27 cellular contexts compared by ENCODE assay signal in genomic region chr9:36623280-36623679, GRCh38. TPM values are rescaled to one million over a fixed set of nuclear protein-coding genes. Genes with fewer than 3 reads are reported as not detected.
DNase-seq lines count a peak whose midpoint lies in the region; ATAC-seq and TF ChIP-seq lines count a peak whose summit lies in the region.
"Had no signal": no experiment of that assay in that cellular context is flagged by ENCODE, and none has a peak within 500 bp of the region (broad histone marks: within the 10 kb centered on the region; RNA-seq: fewer than 3 reads in every experiment).

No MANE protein-coding gene starts in this region.

- DNase-seq in MCF 10A (ENCODE audit: unreplicated experiment), result peak; percentile 22
- no peak for DNase-seq in breast epithelium (ENCODE audit: low spot score in 2 of 2)
- peak; percentile 21 for DNase-seq in astrocyte of the hippocampus (ENCODE audit: low read depth, low spot score)
- peak; percentile 34 for DNase-seq in fibroblast of villous mesenchyme (ENCODE audit: low read depth)
- DNase-seq in cerebellum (ENCODE audit: low spot score), result no peak
- DNase-seq in A673 (ENCODE audit: low spot score), result no peak
- DNase-seq in stimulated activated CD4-positive, alpha-beta T cell treated with anti-CD3 and anti-CD28 coated beads, Interleukin-12 subunit alpha, Interleukin-12 subunit beta, amount 100 ng/mL, for 4 hours, result no peak
- DNase-seq: 8988T; activated CD4-positive, alpha-beta memory T cell treated with anti-CD3 and anti-CD28 coated beads for 36 hours; activated T-cell treated with anti-CD3 and anti-CD28 coated beads, Interleukin-2, amount 50 U/mL, for 4 hours; CD4-positive, CD25-positive, alpha-beta regulatory T cell; DMS53; hypothalamus; NCI-H2081 treated with DMSO at 0.1 percent for 48 hours; NCI-H510A treated with DMSO at 0.1 percent for 48 hours; nephron progenitor cell; SHP77 treated with DMSO at 0.1 percent for 48 hours; stimulated activated CD4-positive, alpha-beta T cell treated with anti-CD3 and anti-CD28 coated beads, Interleukin-15, amount 100 ng/mL, for 24 hours; thyroid gland had no signal

- no peaks in the 10 kb centered on the region for H3K27me3 ChIP-seq in breast epithelium
- no peaks in the 10 kb centered on the region for H3K27me3 ChIP-seq in A673 (replicated peaks; ENCODE audit: insufficient read depth, low read depth, low read length, poor library complexity)
- H3K27me3 ChIP-seq: thyroid gland had no signal

- H3K27ac ChIP-seq in breast epithelium, result no peak overlapping the region
- no peak overlapping the region for H3K27ac ChIP-seq in A673 (ENCODE audit: low read depth, low read length, poor library complexity, severe bottlenecking)
- H3K27ac ChIP-seq: HL-60, thyroid gland, VCaP had no signal

- H3K27ac Mint-ChIP-seq in MCF 10A (ENCODE audit: low read depth, unreplicated experiment), result peak overlapping the region; percentile 29
- H3K27ac Mint-ChIP-seq: activated CD4-positive, alpha-beta memory T cell treated with anti-CD3 and anti-CD28 coated beads for 36 hours; activated naive CD4-positive, alpha-beta T cell treated with anti-CD3 and anti-CD28 coated beads, Interleukin-2, amount 50 U/mL, for 24 hours; CD4-positive, CD25-positive, alpha-beta regulatory T cell; GM23338; mesothelial cell of epicardium; nephron progenitor cell; stimulated activated memory B cell treated with anti-CD40 and anti-IgM and Interleukin-4, amounts not matched to agents 10 μg/mL and 1 μg/mL and 100 μg/mL, for 72 hours had no signal

- no peak for TF ChIP-seq POLR2A in breast epithelium (IDR thresholded peaks at IDR 0.05)

- BruUV-seq in MCF 10A (replicated peaks; lab: Mats Ljungman, UMichigan) (no TSS peak), A673 (replicated peaks; lab: Mats Ljungman, UMichigan) (no TSS peak)

- peaks cover 17% of the 10 kb centered on the region for H3K4me1 Mint-ChIP-seq in MCF 10A (ENCODE audit: insufficient read depth, unreplicated experiment)
- H3K4me1 Mint-ChIP-seq: activated naive CD4-positive, alpha-beta T cell treated with anti-CD3 and anti-CD28 coated beads, Interleukin-2, amount 50 U/mL, for 24 hours; GM23338; mesothelial cell of epicardium; stimulated activated memory B cell treated with anti-CD40 and anti-IgM and Interleukin-4, amounts not matched to agents 10 μg/mL and 1 μg/mL and 100 μg/mL, for 72 hours had no signal

- H3K4me1 ChIP-seq in breast epithelium (no peaks in the 10 kb centered on the region), A673 (ENCODE audit: insufficient read depth, low read length, poor library complexity, severe bottlenecking) (no peaks in the 10 kb centered on the region)

- no peaks in the 10 kb centered on the region for H3K36me3 Mint-ChIP-seq in MCF 10A (ENCODE audit: insufficient read depth, unreplicated experiment)
- H3K36me3 Mint-ChIP-seq: activated naive CD4-positive, alpha-beta T cell treated with anti-CD3 and anti-CD28 coated beads, Interleukin-2, amount 50 U/mL, for 24 hours; CD4-positive, CD25-positive, alpha-beta regulatory T cell; mesothelial cell of epicardium; stimulated activated memory B cell treated with anti-CD40 and anti-IgM and Interleukin-4, amounts not matched to agents 10 μg/mL and 1 μg/mL and 100 μg/mL, for 72 hours had no signal

- POLR2A ChIA-PET in MCF 10A (lab: Yijun Ruan, JAX), result interaction anchor here (0.8 kb wide), 1 partner anchor 127 kb away, joined by 3 read pairs; no protein-coding TSS in a partner anchor
- POLR2A ChIA-PET in A673 (lab: Charles Lee; ENCODE audit: low non-redundant PET), result no interaction called here

- H3K4me3 ChIP-seq in breast epithelium (no peak overlapping the region), fibroblast of villous mesenchyme (ENCODE audit: low read depth, low read length) (no peak overlapping the region), A673 (ENCODE audit: low read depth, low read length, poor library complexity, severe bottlenecking) (no peak overlapping the region)
- H3K4me3 ChIP-seq: GM23338, K562, thyroid gland had no signal

- H3K36me3 ChIP-seq in breast epithelium (no peaks in the 10 kb centered on the region), A673 (ENCODE audit: insufficient read depth, low read length, poor library complexity, severe bottlenecking) (peaks cover 7% of the 10 kb centered on the region)
- H3K36me3 ChIP-seq: thyroid gland had no signal

- intact Hi-C loops in MCF 10A (cut with micrococcal nuclease) (no loop called here), breast epithelium (cut with DNase I; ENCODE audit: low total_unique reads) (no loop called here), A673 (cut with micrococcal nuclease; ENCODE audit: unreplicated experiment) (no loop called here)

- no peaks in the 10 kb centered on the region for H3K9me3 Mint-ChIP-seq in MCF 10A (ENCODE audit: unreplicated experiment)
- H3K9me3 Mint-ChIP-seq: activated CD4-positive, alpha-beta memory T cell treated with anti-CD3 and anti-CD28 coated beads for 36 hours; activated naive CD4-positive, alpha-beta T cell treated with anti-CD3 and anti-CD28 coated beads, Interleukin-2, amount 50 U/mL, for 24 hours; activated T-cell treated with anti-CD3 and anti-CD28 coated beads, Interleukin-2, amount 50 U/mL, for 4 hours; CD4-positive, CD25-positive, alpha-beta regulatory T cell; GM23338; mesothelial cell of epicardium; nephron progenitor cell; stimulated activated memory B cell treated with anti-CD40 and anti-IgM and Interleukin-4, amounts not matched to agents 10 μg/mL and 1 μg/mL and 100 μg/mL, for 72 hours had no signal

- TF ChIP-seq CTCF in MCF 10A (IDR thresholded peaks at IDR 0.05; ENCODE audit: unreplicated experiment) (no peak), breast epithelium (IDR thresholded peaks at IDR 0.05) (no peak), fibroblast of villous mesenchyme (IDR thresholded peaks at IDR 0.05; ENCODE audit: insufficient read depth, low read depth, low read length) (no peak), A673 (conservative IDR thresholded peaks at IDR 0.05; ENCODE audit: low read depth, low read length) (no peak)

- no peaks in the 10 kb centered on the region for H3K27me3 Mint-ChIP-seq in MCF 10A (ENCODE audit: insufficient read depth, unreplicated experiment)
- H3K27me3 Mint-ChIP-seq: activated CD4-positive, alpha-beta memory T cell treated with anti-CD3 and anti-CD28 coated beads for 36 hours; activated naive CD4-positive, alpha-beta T cell treated with anti-CD3 and anti-CD28 coated beads, Interleukin-2, amount 50 U/mL, for 24 hours; CD4-positive, CD25-positive, alpha-beta regulatory T cell; stimulated activated memory B cell treated with anti-CD40 and anti-IgM and Interleukin-4, amounts not matched to agents 10 μg/mL and 1 μg/mL and 100 μg/mL, for 72 hours had no signal

- ATAC-seq in HG02852 (IDR thresholded peaks at IDR 0.05; ENCODE audit: unreplicated experiment), result no peak
- ATAC-seq: activated T-cell treated with anti-CD3 and anti-CD28 coated beads, Interleukin-2, amount 50 U/mL, for 4 hours; GM23338; K562; stimulated activated memory B cell treated with anti-CD40 and anti-IgM and Interleukin-4, amounts not matched to agents 10 μg/mL and 1 μg/mL and 100 μg/mL, for 72 hours had no signal

- H3K9me3 ChIP-seq in breast epithelium (no peaks in the 10 kb centered on the region), A673 (ENCODE audit: low read depth, low read length, poor library complexity, severe bottlenecking) (no peaks in the 10 kb centered on the region)
- H3K9me3 ChIP-seq: thyroid gland had no signal

- no peak overlapping the region for H3K4me3 Mint-ChIP-seq in MCF 10A (ENCODE audit: unreplicated experiment)
- H3K4me3 Mint-ChIP-seq: activated CD4-positive, alpha-beta memory T cell treated with anti-CD3 and anti-CD28 coated beads for 36 hours; activated naive CD4-positive, alpha-beta T cell treated with anti-CD3 and anti-CD28 coated beads, Interleukin-2, amount 50 U/mL, for 24 hours; activated T-cell treated with anti-CD3 and anti-CD28 coated beads, Interleukin-2, amount 50 U/mL, for 4 hours; CD4-positive, CD25-positive, alpha-beta regulatory T cell; GM23338; mesothelial cell of epicardium; nephron progenitor cell; stimulated activated memory B cell treated with anti-CD40 and anti-IgM and Interleukin-4, amounts not matched to agents 10 μg/mL and 1 μg/mL and 100 μg/mL, for 72 hours had no signal

- CTCF ChIA-PET in MCF 10A (lab: Yijun Ruan, JAX) (interaction anchor here (0.7 to 2.3 kb wide), 3 partner anchors 9 to 216 kb away, joined by 3 to 15 read pairs (median 3); no protein-coding TSS in a partner anchor), A673 (lab: Charles Lee) (no interaction called here)

RNA-seq across cellular contexts. Expression of gene MELK, which starts 50.6 kb away (rescaled TPM):
- total RNA-seq in MCF 10A (2022) (25.6 and 33.3 TPM in 2 replicates), breast epithelium (under 1 TPM in 2 of 3 donors, not detected in 1; 0.48 to 0.59 TPM), fibroblast of villous mesenchyme (19.0 and 34.5 TPM in 2 replicates), cerebellum (14.6 TPM), A673 (2021) (80.9 and 87.8 TPM in 2 replicates)

Comparison
In these comparisons a context has a peak if more than half of its experiments do, and no peak if none do; other contexts are left out.
1. DNase-seq: peak in MCF 10A (single experiment), astrocyte of the hippocampus (single experiment) and fibroblast of villous mesenchyme (single experiment); none in breast epithelium (0 of 2), cerebellum (single experiment), A673 (single experiment) and stimulated activated CD4-positive, alpha-beta T cell treated with anti-CD3 and anti-CD28 coated beads, Interleukin-12 subunit alpha, Interleukin-12 subunit beta, amount 100 ng/mL, for 4 hours (single experiment).